8 cellular contexts compared by ENCODE assay signal in the genomic region with DNA sequence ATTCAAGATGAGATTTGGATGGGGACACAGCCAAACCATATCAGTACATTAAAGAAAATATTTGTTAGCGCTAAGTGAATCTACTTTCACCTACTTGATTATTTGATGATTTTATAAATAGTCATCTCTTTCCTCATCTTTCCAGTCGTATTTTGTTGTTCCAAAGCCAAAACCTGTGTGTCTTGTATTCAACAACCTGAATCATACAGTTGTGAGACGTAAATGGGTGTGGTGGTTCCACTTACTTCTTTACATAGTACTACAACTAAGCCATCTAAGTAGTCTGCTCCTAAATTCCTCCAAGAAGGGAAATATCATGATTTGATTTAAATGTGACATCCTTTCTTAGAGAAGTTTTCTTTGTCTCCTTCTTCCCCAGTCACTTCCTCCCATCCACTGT.
"Had no signal": no experiment of that assay in that cellular context is flagged by ENCODE, and none has a peak within 500 bp of the region (broad histone marks: within the 10 kb centered on the region; RNA-seq: fewer than 3 reads in every experiment).

No MANE protein-coding gene starts in this region.

- DNase-seq: GDM1, GF-D8 had no signal

- H3K4me3 ChIP-seq: GM12878 had no signal

- ATAC-seq: GM12878 had no signal

- FAIRE-seq: G401.6, GM12878, GM12891, GM12892, GM18507, GM19239 had no signal
